Comparison of ENCODE assay signal across 13 cellular contexts in genomic region chr19:52142001-52142595, GRCh38.
"Had no signal": no experiment of that assay in that cellular context is flagged by ENCODE, and none has a peak within 500 bp of the region (broad histone marks: within the 10 kb centered on the region; RNA-seq: fewer than 3 reads in every experiment).

No MANE protein-coding gene starts in this region.

- ATAC-seq: activated CD4-positive, alpha-beta T cell treated with anti-CD3 and anti-CD28 coated beads for 36 hours; activated CD8-positive, alpha-beta T cell treated with anti-CD3 and anti-CD28 coated beads for 36 hours; activated naive CD8-positive, alpha-beta T cell treated with anti-CD3 and anti-CD28 coated beads, Interleukin-2, amount 50 U/mL, for 24 hours had no signal

- H3K27ac Mint-ChIP-seq: activated CD4-positive, alpha-beta T cell treated with anti-CD3 and anti-CD28 coated beads for 36 hours; activated CD8-positive, alpha-beta T cell treated with anti-CD3 and anti-CD28 coated beads for 36 hours; activated naive CD8-positive, alpha-beta T cell treated with anti-CD3 and anti-CD28 coated beads, Interleukin-2, amount 50 U/mL, for 24 hours had no signal

- H3K36me3 ChIP-seq: colonic mucosa, neutrophil, stomach had no signal

- H3K4me3 ChIP-seq: colonic mucosa, stomach had no signal

- H3K9me3 ChIP-seq: colonic mucosa had no signal

- DNase-seq: activated CD4-positive, alpha-beta T cell treated with anti-CD3 and anti-CD28 coated beads for 36 hours; activated CD8-positive, alpha-beta memory T cell treated with anti-CD3 and anti-CD28 coated beads, Interleukin-2, amount 50 U/mL, for 4 hours; activated CD8-positive, alpha-beta T cell treated with anti-CD3 and anti-CD28 coated beads for 36 hours; activated naive CD8-positive, alpha-beta T cell treated with anti-CD3 and anti-CD28 coated beads, Interleukin-2, amount 50 U/mL, for 24 hours; colonic mucosa; hippocampal formation; kidney glomerular epithelial cell; midbrain; posterior cingulate gyrus; stomach had no signal

- H3K27me3 Mint-ChIP-seq: activated CD4-positive, alpha-beta T cell treated with anti-CD3 and anti-CD28 coated beads for 36 hours; activated CD8-positive, alpha-beta T cell treated with anti-CD3 and anti-CD28 coated beads for 36 hours; activated naive CD8-positive, alpha-beta T cell treated with anti-CD3 and anti-CD28 coated beads, Interleukin-2, amount 50 U/mL, for 24 hours had no signal

- H3K4me3 Mint-ChIP-seq: activated CD4-positive, alpha-beta T cell treated with anti-CD3 and anti-CD28 coated beads for 36 hours; activated CD8-positive, alpha-beta T cell treated with anti-CD3 and anti-CD28 coated beads for 36 hours; activated naive CD8-positive, alpha-beta T cell treated with anti-CD3 and anti-CD28 coated beads, Interleukin-2, amount 50 U/mL, for 24 hours had no signal

- H3K27ac ChIP-seq: colonic mucosa, neutrophil, stomach had no signal

- H3K27me3 ChIP-seq: colonic mucosa, neutrophil, stomach had no signal

- H3K4me1 ChIP-seq: colonic mucosa had no signal

- FAIRE-seq: astrocyte, endothelial cell of umbilical vein had no signal
